8 cellular contexts compared by ENCODE assay signal in the genomic region with DNA sequence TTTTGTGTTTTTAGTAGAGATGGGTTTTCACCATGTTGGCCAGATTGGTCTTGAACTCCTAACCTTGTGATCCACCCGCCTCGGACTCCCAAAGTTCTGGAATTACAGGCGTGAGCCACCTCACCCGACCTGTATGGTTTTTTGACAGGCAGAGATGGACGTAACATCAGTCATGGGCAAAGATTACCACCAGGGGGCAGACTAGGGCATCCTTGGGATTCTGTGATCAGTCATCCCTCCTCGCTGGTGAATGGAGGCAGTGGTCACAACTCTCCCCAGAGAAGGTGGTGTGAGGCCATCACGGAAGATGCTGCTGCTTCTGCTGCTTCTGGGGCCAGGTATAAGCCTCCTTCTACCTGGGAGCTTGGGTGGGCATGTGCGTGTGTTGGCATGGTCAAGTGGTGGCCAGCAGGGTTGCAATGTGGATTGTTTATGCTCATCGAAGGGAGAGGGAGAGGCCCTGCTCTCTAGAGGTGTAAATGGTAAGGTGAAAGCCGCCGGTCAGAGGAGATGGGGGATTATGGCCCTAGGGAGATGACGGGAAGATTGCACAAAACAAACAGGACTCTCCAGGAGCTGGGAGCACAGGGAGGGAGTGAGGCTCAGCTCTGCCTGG.
DNase-seq lines count a peak whose midpoint lies in the region; ATAC-seq and TF ChIP-seq lines count a peak whose summit lies in the region.

No MANE protein-coding gene starts in this region.

- DNase-seq in AG04449 (ENCODE audit: low read depth, low spot score), result no peak
- peak in 2 of 3 donors; percentile 75 to 86 for DNase-seq in Peyer's patch
- peak; percentile 42 to 50 for DNase-seq in activated T-helper 1 cell treated with anti-CD3 and anti-CD28 coated beads, Interleukin-2, amount 50 U/mL, for 16 hours (ENCODE audit: low read depth in 1 of 2, low spot score in 1 of 2)
- peak in 4 of 5 donors; percentile 24 to 32 (median 26) for DNase-seq in heart left ventricle
- DNase-seq in stimulated activated CD4-positive, alpha-beta T cell treated with anti-CD3 and anti-CD28 coated beads, Interleukin-12 subunit alpha, Interleukin-12 subunit beta, amount 100 ng/mL, for 24 hours (ENCODE audit: low read depth in 2 of 2), result peak; percentile 38 to 71
- DNase-seq in T1000 (lab: John Stamatoyannopoulos, UW), result no peak

- POLR2A ChIA-PET in AG04449 (lab: Yijun Ruan, JAX), result no interaction called here

- TF ChIP-seq CTCF in AG04449 (IDR thresholded peaks at IDR 0.05; ENCODE audit: insufficient read depth, low read length, missing control alignments) (peak; percentile 40), Peyer's patch (IDR thresholded peaks at IDR 0.05) (peak in 5 of 6 experiments; percentile 40 to 67 (median 48)), heart left ventricle (IDR thresholded peaks at IDR 0.05) (peak; percentile 21 to 56 (median 47))

- H3K36me3 ChIP-seq in Peyer's patch (no peaks in the 10 kb centered on the region), heart left ventricle (no peaks in the 10 kb centered on the region)

- H3K9me3 ChIP-seq in Peyer's patch (no peaks in the 10 kb centered on the region), heart left ventricle (no peaks in the 10 kb centered on the region)

- TF ChIP-seq POLR2A in Peyer's patch (IDR thresholded peaks at IDR 0.05) (no peak), heart left ventricle (IDR thresholded peaks at IDR 0.05) (no peak)

- ATAC-seq in GM18498 (IDR thresholded peaks at IDR 0.05; ENCODE audit: unreplicated experiment) (peak; percentile 89), HG02973 (IDR thresholded peaks at IDR 0.05; ENCODE audit: unreplicated experiment) (peak; percentile 73), heart left ventricle (peak in 1 of 4 donors; percentile 42)

- no peak overlapping the region for H3K27ac ChIP-seq in Peyer's patch
- no peak overlapping the region for H3K27ac ChIP-seq in heart left ventricle

- H3K27me3 ChIP-seq in Peyer's patch (no peaks in the 10 kb centered on the region), heart left ventricle (peaks cover 0 to 37% (median 2%) of the 10 kb centered on the region in 9 donors)

- intact Hi-C loops in heart left ventricle (cut with DNase I), result no loop called here

- no peaks in the 10 kb centered on the region for H3K4me1 ChIP-seq in Peyer's patch
- no peaks in the 10 kb centered on the region for H3K4me1 ChIP-seq in heart left ventricle

- WGBS in heart left ventricle, 4 donors, result 40 to 61% (median 48%) methylated on average over 10 to 12 of the region's 12 CpGs

- no peak overlapping the region for H3K4me3 ChIP-seq in AG04449 (ENCODE audit: low read depth, low read length)
- no peak overlapping the region for H3K4me3 ChIP-seq in Peyer's patch
- H3K4me3 ChIP-seq in heart left ventricle, result no peak overlapping the region

- CTCF ChIA-PET in AG04449 (lab: Yijun Ruan, JAX), result interaction anchor here (1.0 to 9.4 kb wide), 8 partner anchors 11 to 186 kb away, joined by 3 to 92 read pairs (median 6); no protein-coding TSS in a partner anchor

Comparison
In these comparisons a context has a peak if more than half of its experiments do, and no peak if none do; other contexts are left out.
1. DNase-seq: peak in Peyer's patch (2 of 3), activated T-helper 1 cell treated with anti-CD3 and anti-CD28 coated beads, Interleukin-2, amount 50 U/mL, for 16 hours (2 of 2), heart left ventricle (4 of 5) and stimulated activated CD4-positive, alpha-beta T cell treated with anti-CD3 and anti-CD28 coated beads, Interleukin-12 subunit alpha, Interleukin-12 subunit beta, amount 100 ng/mL, for 24 hours (2 of 2); none in AG04449 (single experiment) and T1000 (single experiment).
2. Peak in every context shown above with its lines, with median percentiles within 50 percentile points of each other: CTCF ChIP-seq.